20 cellular contexts compared by ENCODE assay signal in genomic region chr9:28215921-28216320, GRCh38.
DNase-seq lines count a peak whose midpoint lies in the region; ATAC-seq, FAIRE-seq and TF ChIP-seq lines count a peak whose summit lies in the region.
"Had no signal": no experiment of that assay in that cellular context is flagged by ENCODE, and none has a peak within 500 bp of the region (broad histone marks: within the 10 kb centered on the region; RNA-seq: fewer than 3 reads in every experiment).

No MANE protein-coding gene starts in this region.

- H3F3A ChIP-seq in PC-3 (ENCODE audit: low read length, unreplicated experiment), result no peaks in the 10 kb centered on the region

- intact Hi-C loops in PC-3 (cut with micrococcal nuclease), result no loop called here

- H3K9me2 ChIP-seq in PC-3 (replicated peaks; ENCODE audit: low read length), result no peaks in the 10 kb centered on the region

- TF ChIP-seq CTCF in PC-3 (conservative IDR thresholded peaks at IDR 0.05; ENCODE audit: low read depth, low read length), result no peak
- TF ChIP-seq CTCF in WERI-Rb-1 (IDR thresholded peaks at IDR 0.05; ENCODE audit: low read depth, low read length), result no peak

- H3K36me3 ChIP-seq in PC-3 (ENCODE audit: low read depth, low read length) (no peaks in the 10 kb centered on the region), WERI-Rb-1 (no peaks in the 10 kb centered on the region)

- H3K27me3 ChIP-seq in PC-3 (ENCODE audit: low read length) (no peaks in the 10 kb centered on the region), WERI-Rb-1 (ENCODE audit: insufficient read depth, low read depth, severe bottlenecking) (no peaks in the 10 kb centered on the region)

- no TSS peak for BruUV-seq in PC-3 (replicated peaks; lab: Mats Ljungman, UMichigan)

- POLR2A ChIA-PET in HEK293T (lab: Yijun Ruan, JAX), result no interaction called here
- POLR2A ChIA-PET in PC-3 (lab: Charles Lee; ENCODE audit: unreplicated experiment), result no interaction called here

- peaks cover 27% of the 10 kb centered on the region for H3K4me1 ChIP-seq in PC-3 (ENCODE audit: insufficient read depth, low read length)

- no peak overlapping the region for H3K4me3 ChIP-seq in PC-3 (ENCODE audit: low read length)
- no peak overlapping the region for H3K4me3 ChIP-seq in WERI-Rb-1 (ENCODE audit: low read depth, low read length)
- H3K4me3 ChIP-seq: PC-9 had no signal

- H3K4me2 ChIP-seq in PC-3 (ENCODE audit: low read length), result peak overlapping the region; percentile 30
- H3K4me2 ChIP-seq: PC-9 had no signal

- peak; percentile 89 for FAIRE-seq in urothelium cell line (lab: Jason Lieb, UNC)
- FAIRE-seq: GM19239, HepG2 had no signal

- no peak overlapping the region for H2AFZ ChIP-seq in PC-3 (ENCODE audit: low read length)
- H2AFZ ChIP-seq: PC-9 had no signal

- ATAC-seq in PC-3, result peak; percentile 60
- ATAC-seq: CD8-positive, alpha-beta T cell; HCT116; HepG2 had no signal

- no peak overlapping the region for H3K9ac ChIP-seq in PC-3 (ENCODE audit: low read length)

- no peaks in the 10 kb centered on the region for H4K20me1 ChIP-seq in PC-3 (ENCODE audit: low read length)

- H3K27ac ChIP-seq in PC-3 (ENCODE audit: low read length), result no peak overlapping the region
- no peak overlapping the region for H3K27ac ChIP-seq in WERI-Rb-1
- H3K27ac ChIP-seq: C4-2B, PC-9 had no signal

- H3K79me2 ChIP-seq in PC-3 (ENCODE audit: low read length), result no peaks in the 10 kb centered on the region

- no peaks in the 10 kb centered on the region for H3K9me3 ChIP-seq in PC-3 (ENCODE audit: low read length)
- no peaks in the 10 kb centered on the region for H3K9me3 ChIP-seq in WERI-Rb-1 (ENCODE audit: severe bottlenecking)
- H3K9me3 ChIP-seq: Caco-2 had no signal

- DNase-seq in NCI-H2107 (lab: John Stamatoyannopoulos, UW) (peak; percentile 46), NCI-H2107 treated with DMSO at 0.1 percent for 48 hours (lab: John Stamatoyannopoulos, UW; ENCODE audit: unreplicated experiment) (no peak), HEK293T (ENCODE audit: extremely low spot score) (no peak), PC-3 (peak; percentile 66), urothelium cell line (ENCODE audit: low spot score) (no peak), A172 (ENCODE audit: low spot score) (no peak), WERI-Rb-1 (no peak)
- DNase-seq: Caco-2; CD8-positive, alpha-beta T cell; Karpas-422; NCI-H1930; NCI-H524 treated with DMSO at 0.1 percent for 48 hours; NCI-H82; NK-92 treated with Interleukin-12 subunit alpha and Interleukin-12 subunit beta, amount 100 ng/mL, for 24 hours; PC-9; Right ventricle myocardium superior had no signal

- CTCF ChIA-PET in HEK293T (lab: Yijun Ruan, JAX), result no interaction called here
- CTCF ChIA-PET in PC-3 (lab: Charles Lee), result no interaction called here

TF ChIP-seq in HEK293T, 16 proteins besides CTCF, POLR2A, EP300 and RAD21:
- TF ChIP-seq NFRKB (IDR thresholded peaks at IDR 0.05) (no peak), FOXA1 (IDR thresholded peaks at IDR 0.05) (no peak), LEF1 (IDR thresholded peaks at IDR 0.05; ENCODE audit: borderline replicate concordance) (no peak)
- TF ChIP-seq, protein P1, sequence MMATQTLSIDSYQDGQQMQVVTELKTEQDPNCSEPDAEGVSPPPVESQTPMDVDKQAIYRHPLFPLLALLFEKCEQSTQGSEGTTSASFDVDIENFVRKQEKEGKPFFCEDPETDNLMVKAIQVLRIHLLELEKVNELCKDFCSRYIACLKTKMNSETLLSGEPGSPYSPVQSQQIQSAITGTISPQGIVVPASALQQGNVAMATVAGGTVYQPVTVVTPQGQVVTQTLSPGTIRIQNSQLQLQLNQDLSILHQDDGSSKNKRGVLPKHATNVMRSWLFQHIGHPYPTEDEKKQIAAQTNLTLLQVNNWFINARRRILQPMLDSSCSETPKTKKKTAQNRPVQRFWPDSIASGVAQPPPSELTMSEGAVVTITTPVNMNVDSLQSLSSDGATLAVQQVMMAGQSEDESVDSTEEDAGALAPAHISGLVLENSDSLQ (IDR thresholded peaks at IDR 0.05), result peak; percentile 39

Comparison
In these comparisons a context has a peak if more than half of its experiments do, and no peak if none do; other contexts are left out.
1. DNase-seq: peak in NCI-H2107 (single experiment) and PC-3 (single experiment); none in NCI-H2107 treated with DMSO at 0.1 percent for 48 hours (single experiment), HEK293T (single experiment), urothelium cell line (single experiment), A172 (single experiment) and WERI-Rb-1 (single experiment).